14 cellular contexts compared by ENCODE assay signal in the genomic region with DNA sequence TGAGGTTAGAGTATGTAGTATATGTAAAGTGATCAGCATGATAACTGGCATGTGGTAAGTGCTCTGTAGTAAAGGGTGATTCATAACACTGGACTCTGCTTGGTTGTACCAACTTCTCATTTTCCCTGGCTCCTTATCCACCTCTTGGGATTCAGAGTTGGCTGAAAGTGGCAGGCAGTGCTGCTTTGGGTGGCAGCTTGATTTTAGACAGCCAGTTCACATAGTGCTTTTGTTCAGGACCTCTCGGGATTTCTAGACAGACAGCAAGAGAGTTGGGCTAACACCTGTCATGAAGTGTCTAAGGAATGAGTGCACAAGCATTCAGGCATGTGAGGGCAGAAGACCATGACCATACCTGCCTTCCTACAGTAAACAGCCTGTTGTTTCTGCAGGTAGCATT.
DNase-seq lines count a peak whose midpoint lies in the region; ATAC-seq and TF ChIP-seq lines count a peak whose summit lies in the region.
"Had no signal": no experiment of that assay in that cellular context is flagged by ENCODE, and none has a peak within 500 bp of the region (broad histone marks: within the 10 kb centered on the region; RNA-seq: fewer than 3 reads in every experiment).

No MANE protein-coding gene starts in this region.

- intact Hi-C loops in stomach (cut with DNase I; ENCODE audit: low total_unique reads) (no loop called here), testis (cut with DNase I; ENCODE audit: low total_unique reads) (no loop called here)

- H3K4me2 ChIP-seq in parathyroid adenoma (ENCODE audit: low read length): peak overlapping the region; percentile 37

- H2AFZ ChIP-seq in parathyroid adenoma: no peak overlapping the region

- H3K9me3 ChIP-seq in parathyroid adenoma (ENCODE audit: control insufficient read depth, low read length): no peaks in the 10 kb centered on the region
- no peaks in the 10 kb centered on the region for H3K9me3 ChIP-seq in stomach
- no peaks in the 10 kb centered on the region for H3K9me3 ChIP-seq in testis
- no peaks in the 10 kb centered on the region for H3K9me3 ChIP-seq in upper lobe of left lung

- DNase-seq in GM03348 (ENCODE audit: low spot score) (peak; percentile 31), NCI-H510A (lab: John Stamatoyannopoulos, UW) (peak; percentile 10), epithelial cell of esophagus (ENCODE audit: low read depth) (peak; percentile 68), stomach (no peak), testis (no peak), activated T-cell treated with anti-CD3 and anti-CD28 coated beads for 4 hours (no peak), upper lobe of left lung (no peak)
- DNase-seq: activated CD8-positive, alpha-beta memory T cell treated with anti-CD3 and anti-CD28 coated beads, Interleukin-2, amount 50 U/mL, for 4 hours; activated naive CD8-positive, alpha-beta T cell treated with anti-CD3 and anti-CD28 coated beads, Interleukin-2, amount 50 U/mL, for 24 hours; NCI-H526 treated with DMSO at 0.1 percent for 48 hours; SHP77 treated with DMSO at 0.1 percent for 48 hours; WERI-Rb-1 had no signal

- no peak for ATAC-seq in upper lobe of left lung (ENCODE audit: low FRiP score in 2 of 2)
- ATAC-seq: activated naive CD8-positive, alpha-beta T cell treated with anti-CD3 and anti-CD28 coated beads, Interleukin-2, amount 50 U/mL, for 24 hours had no signal

- TF ChIP-seq CTCF in epithelial cell of esophagus (IDR thresholded peaks at IDR 0.05; ENCODE audit: insufficient read depth, low read depth, low read length, missing control alignments): no peak
- TF ChIP-seq CTCF in parathyroid adenoma (IDR thresholded peaks at IDR 0.05): no peak
- TF ChIP-seq CTCF in stomach (IDR thresholded peaks at IDR 0.05): no peak
- no peak for TF ChIP-seq CTCF in testis (IDR thresholded peaks at IDR 0.05)
- TF ChIP-seq CTCF in upper lobe of left lung (IDR thresholded peaks at IDR 0.05): no peak

- H3K36me3 ChIP-seq in parathyroid adenoma (ENCODE audit: control insufficient read depth, insufficient read depth, low read length): no peaks in the 10 kb centered on the region
- peaks cover 9 to 58% (median 45%) of the 10 kb centered on the region in 4 donors for H3K36me3 ChIP-seq in stomach
- no peaks in the 10 kb centered on the region for H3K36me3 ChIP-seq in testis (ENCODE audit: low read depth, missing control alignments)
- H3K36me3 ChIP-seq in upper lobe of left lung: peaks cover 0 to 41% (median 5%) of the 10 kb centered on the region in 4 donors

- TF ChIP-seq EP300 in stomach (IDR thresholded peaks at IDR 0.05) (no peak), upper lobe of left lung (IDR thresholded peaks at IDR 0.05) (no peak)

- 86 to 100% (median 93%) methylated on average over 1 of the region's 1 CpG for WGBS in stomach, 5 donors
- WGBS in testis, 2 donors: 70 to 89% methylated on average over 1 of the region's 1 CpG
- WGBS in upper lobe of left lung, 2 donors: 88 to 100% methylated on average over 1 of the region's 1 CpG

- H3K27ac ChIP-seq in parathyroid adenoma: no peak overlapping the region
- H3K27ac ChIP-seq in stomach: no peak overlapping the region
- H3K27ac ChIP-seq in testis: no peak overlapping the region
- H3K27ac ChIP-seq in upper lobe of left lung: no peak overlapping the region
- H3K27ac ChIP-seq: HL-60, WERI-Rb-1 had no signal

- TF ChIP-seq POLR2A in stomach (IDR thresholded peaks at IDR 0.05): no peak
- TF ChIP-seq POLR2A in testis (IDR thresholded peaks at IDR 0.05): no peak
- TF ChIP-seq POLR2A in upper lobe of left lung (IDR thresholded peaks at IDR 0.05): no peak

- no peaks in the 10 kb centered on the region for H3K27me3 ChIP-seq in parathyroid adenoma (ENCODE audit: control insufficient read depth, insufficient read depth, low read length)
- no peaks in the 10 kb centered on the region for H3K27me3 ChIP-seq in stomach
- H3K27me3 ChIP-seq in testis: no peaks in the 10 kb centered on the region
- no peaks in the 10 kb centered on the region for H3K27me3 ChIP-seq in upper lobe of left lung

- H3K4me3 ChIP-seq in epithelial cell of esophagus (ENCODE audit: low read length): no peak overlapping the region
- H3K4me3 ChIP-seq in parathyroid adenoma (ENCODE audit: low read depth, low read length): no peak overlapping the region
- no peak overlapping the region for H3K4me3 ChIP-seq in stomach
- H3K4me3 ChIP-seq in testis: no peak overlapping the region
- H3K4me3 ChIP-seq in upper lobe of left lung: no peak overlapping the region

- peaks cover 5% of the 10 kb centered on the region for H3K79me2 ChIP-seq in parathyroid adenoma

- no peak overlapping the region for H3K9ac ChIP-seq in parathyroid adenoma

- H3K4me1 ChIP-seq in parathyroid adenoma (peaks cover 6% of the 10 kb centered on the region), stomach (no peaks in the 10 kb centered on the region), testis (no peaks in the 10 kb centered on the region), upper lobe of left lung (no peaks in the 10 kb centered on the region)

Comparison
In these comparisons a context has a peak if more than half of its experiments do, and no peak if none do; other contexts are left out.
1. DNase-seq: peak in GM03348 (single experiment), NCI-H510A (single experiment) and epithelial cell of esophagus (single experiment); none in stomach (single experiment), testis (single experiment), activated T-cell treated with anti-CD3 and anti-CD28 coated beads for 4 hours (single experiment) and upper lobe of left lung (0 of 2).